In genomic region chr15:33201376-33202189, GRCh38 we compare ENCODE assay signal across 8 cellular contexts. TPM values are rescaled to one million over a fixed set of nuclear protein-coding genes. Genes with fewer than 3 reads are reported as not detected.
DNase-seq lines count a peak whose midpoint lies in the region; ATAC-seq lines count a peak whose summit lies in the region.

No MANE protein-coding gene starts in this region.

- no peaks in the 10 kb centered on the region for H3K4me1 ChIP-seq in muscle layer of duodenum (ENCODE audit: control insufficient read depth in 1 of 2, insufficient read depth in 2 of 2, low read length in 2 of 2)

- DNase-seq in NCI-H187 (lab: John Stamatoyannopoulos, UW) (peak; percentile 9 to 30), NCI-H187 treated with DMSO at 0.1 percent for 48 hours (lab: John Stamatoyannopoulos, UW) (no peak), NCI-H2029 treated with DMSO at 0.1 percent for 48 hours (lab: John Stamatoyannopoulos, UW) (peak; percentile 22)
- DNase-seq in activated CD4-positive, alpha-beta T cell treated with anti-CD3 and anti-CD28 coated beads, Interleukin-2, amount 10 ng/mL, durations not matched to agents 24 days and 14 days = peak; percentile 87
- peak; percentile 2 for DNase-seq in effector CD4-positive, alpha-beta T cell
- DNase-seq in stimulated activated naive CD4-positive, alpha-beta T cell treated with Interleukin-2 at 50 U/mL for 16 hours (lab: John Stamatoyannopoulos, UW) = peak; percentile 46

- H3K36me3 Mint-ChIP-seq in activated CD4-positive, alpha-beta T cell treated with anti-CD3 and anti-CD28 coated beads, Interleukin-2, amount 10 ng/mL, durations not matched to agents 24 days and 14 days (ENCODE audit: low read depth) = no peaks in the 10 kb centered on the region

- H3K4me3 Mint-ChIP-seq in activated CD4-positive, alpha-beta T cell treated with anti-CD3 and anti-CD28 coated beads, Interleukin-2, amount 10 ng/mL, durations not matched to agents 24 days and 14 days = peak overlapping the region; percentile 74

- peaks cover 25% of the 10 kb centered on the region for H3K4me1 Mint-ChIP-seq in activated CD4-positive, alpha-beta T cell treated with anti-CD3 and anti-CD28 coated beads, Interleukin-2, amount 10 ng/mL, durations not matched to agents 24 days and 14 days

- no peaks in the 10 kb centered on the region for H3K9me3 ChIP-seq in muscle layer of duodenum (ENCODE audit: control insufficient read depth in 1 of 2, low read length in 2 of 2)

- H3K27ac Mint-ChIP-seq in activated CD4-positive, alpha-beta T cell treated with anti-CD3 and anti-CD28 coated beads, Interleukin-2, amount 10 ng/mL, durations not matched to agents 24 days and 14 days = peak overlapping the region; percentile 91

- H3K36me3 ChIP-seq in muscle layer of duodenum (ENCODE audit: control insufficient read depth in 1 of 2, insufficient read depth in 2 of 2, low read length in 2 of 2) = no peaks in the 10 kb centered on the region

- intact Hi-C loops in activated CD4-positive, alpha-beta T cell treated with anti-CD3 and anti-CD28 coated beads, Interleukin-2, amount 10 ng/mL, durations not matched to agents 24 days and 14 days (cut with micrococcal nuclease) = loop anchor here (5.0 kb wide), 3 partner anchors 39 to 901 kb away; partner anchors contain the start of genes EMC7 and PGBD4

- peak overlapping the region; percentile 6 for H3K27ac ChIP-seq in muscle layer of duodenum (ENCODE audit: low read length)

- ATAC-seq in HG02678 (IDR thresholded peaks at IDR 0.05; ENCODE audit: unreplicated experiment) = peak; percentile 75

- peak overlapping the region; percentile 26 to 48 for H3K4me3 ChIP-seq in muscle layer of duodenum (ENCODE audit: low read depth in 1 of 2, low read length in 2 of 2)

- peaks cover 17% of the 10 kb centered on the region for H3K27me3 Mint-ChIP-seq in activated CD4-positive, alpha-beta T cell treated with anti-CD3 and anti-CD28 coated beads, Interleukin-2, amount 10 ng/mL, durations not matched to agents 24 days and 14 days

- no peaks in the 10 kb centered on the region for H3K9me3 Mint-ChIP-seq in activated CD4-positive, alpha-beta T cell treated with anti-CD3 and anti-CD28 coated beads, Interleukin-2, amount 10 ng/mL, durations not matched to agents 24 days and 14 days

- H3K27me3 ChIP-seq in muscle layer of duodenum (ENCODE audit: low read depth, low read length) = no peaks in the 10 kb centered on the region

RNA-seq across cellular contexts. Expression of gene FMN1, which starts 7.1 kb away (rescaled TPM):
- total RNA-seq in activated CD4-positive, alpha-beta T cell treated with anti-CD3 and anti-CD28 coated beads, Interleukin-2, amount 10 ng/mL, durations not matched to agents 24 days and 14 days = 0.02 TPM in 1 of 2 replicates, not detected in the other
